In the genomic region with DNA sequence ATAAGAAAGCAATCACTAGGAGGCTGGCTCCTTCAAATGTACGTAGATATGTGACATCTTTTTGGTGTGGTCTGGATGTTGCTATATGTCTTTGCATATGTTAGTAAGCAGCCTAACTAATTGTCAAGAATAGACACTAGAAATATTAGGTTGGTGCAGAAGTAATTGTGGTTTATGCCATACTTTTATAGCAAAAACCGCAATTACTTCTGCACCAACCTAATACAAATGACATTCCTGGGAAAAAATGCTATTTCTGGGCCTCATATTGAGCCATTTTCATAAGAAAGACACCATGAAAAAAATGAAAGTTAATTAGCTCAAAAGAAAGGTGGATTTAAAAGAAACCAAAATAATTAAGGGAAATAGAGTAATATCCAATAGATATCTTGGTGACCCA, we compare ENCODE assay signal across 27 cellular contexts.
"Had no signal": no experiment of that assay in that cellular context is flagged by ENCODE, and none has a peak within 500 bp of the region (broad histone marks: within the 10 kb centered on the region; RNA-seq: fewer than 3 reads in every experiment).

No MANE protein-coding gene starts in this region.

- H3K27ac ChIP-seq: stomach, suprapubic skin, testis, thoracic aorta, thyroid gland, tibial artery, tibial nerve, transverse colon, upper lobe of left lung, upper lobe of right lung, uterus, vagina had no signal

- H3K4me3 ChIP-seq: stomach, suprapubic skin, testis, thoracic aorta, thyroid gland, tibial artery, tibial nerve, transverse colon, upper lobe of left lung, upper lobe of right lung, uterus, vagina had no signal

- ATAC-seq: stimulated activated effector memory CD8-positive, alpha-beta T cell treated with anti-CD3 and anti-CD28 coated beads, Interleukin-12 subunit alpha, Interleukin-12 subunit beta, amount 100 ng/mL, for 72 hours; stimulated activated memory B cell treated with anti-CD40 and anti-IgM and Interleukin-4, amounts not matched to agents 10 μg/mL and 1 μg/mL and 100 μg/mL, for 72 hours; stimulated activated naive B cell treated with anti-CD40 and anti-IgM and Interleukin-4, amounts not matched to agents 10 μg/mL and 1 μg/mL and 100 μg/mL, for 72 hours; stimulated activated naive CD8-positive, alpha-beta T cell treated with anti-CD3 and anti-CD28 coated beads, Interleukin-15, amount 100 ng/mL, for 72 hours; stimulated activated naive CD8-positive, alpha-beta T cell treated with anti-CD3 and anti-CD28 coated beads, Interleukin-15, Interleukin-2, amounts not matched to agents 100 U/mL and 50 U/mL, for 24 hours; upper lobe of right lung had no signal

- H3K27me3 ChIP-seq: stomach, suprapubic skin, testis, thyroid gland, tibial artery, tibial nerve, transverse colon, upper lobe of left lung, upper lobe of right lung, uterus, vagina had no signal

- H3K36me3 ChIP-seq: stomach, suprapubic skin, thoracic aorta, thyroid gland, tibial artery, tibial nerve, transverse colon, upper lobe of left lung, upper lobe of right lung, uterus, vagina had no signal

- FAIRE-seq: urothelium cell line had no signal

- DNase-seq: stimulated activated CD4-positive, alpha-beta T cell treated with anti-CD3 and anti-CD28 coated beads, Interleukin-2, amount 100 ng/mL, for 48 hours; stimulated activated CD4-positive, alpha-beta T cell treated with anti-CD3 and anti-CD28 coated beads, Interleukin-4, amount 100 ng/mL, for 1 hour; stimulated activated CD4-positive, alpha-beta T cell treated with anti-CD3 and anti-CD28 coated beads, Interleukin-4, amount 100 ng/mL, for 24 hours; stimulated activated CD4-positive, alpha-beta T cell treated with anti-CD3 and anti-CD28 coated beads, Interleukin-4, amount 100 ng/mL, for 4 hours; stimulated activated CD8-positive, alpha-beta memory T cell treated with anti-CD3 and anti-CD28 coated beads, Interleukin-4, amount 100 ng/mL, for 48 hours; stimulated activated naive B cell treated with anti-CD40 and anti-IgM and Interleukin-4, amounts not matched to agents 10 μg/mL and 1 μg/mL and 100 μg/mL, for 72 hours; stimulated activated naive CD4-positive, alpha-beta T cell; stimulated activated naive CD4-positive, alpha-beta T cell treated with Interleukin-2 at 50 U/mL for 16 hours; stimulated activated naive CD8-positive, alpha-beta T cell treated with anti-CD3 and anti-CD28 coated beads, Interleukin-15, amount 100 ng/mL, for 72 hours; stimulated activated naive CD8-positive, alpha-beta T cell treated with anti-CD3 and anti-CD28 coated beads, Interleukin-15, Interleukin-2, amounts not matched to agents 100 U/mL and 50 U/mL, for 24 hours; stomach; substantia nigra; testis; thyroid gland; tibial artery; transverse colon; trophoblast cell; upper lobe of left lung; upper lobe of right lung; uterus had no signal

- H3K9me3 ChIP-seq: stomach, suprapubic skin, testis, thoracic aorta, thyroid gland, tibial artery, tibial nerve, upper lobe of left lung, upper lobe of right lung, uterus, vagina had no signal

- H3K4me1 ChIP-seq: stomach, suprapubic skin, testis, thyroid gland, tibial artery, tibial nerve, transverse colon, upper lobe of left lung, upper lobe of right lung, uterus, vagina had no signal
